Comparison of ENCODE assay signal across 8 cellular contexts in genomic region chr22:21646608-21647590, GRCh38. TPM values are rescaled to one million over a fixed set of nuclear protein-coding genes. Genes with fewer than 3 reads are reported as not detected.
DNase-seq lines count a peak whose midpoint lies in the region; ATAC-seq and TF ChIP-seq lines count a peak whose summit lies in the region.

No MANE protein-coding gene starts in this region.

- H3K4me1 ChIP-seq in Loucy (ENCODE audit: insufficient read depth, low read length, poor library complexity, severe bottlenecking) (peaks cover 24% of the 10 kb centered on the region), upper lobe of left lung (peaks cover 22 to 38% (median 27%) of the 10 kb centered on the region in 4 donors)

- peaks cover 19% of the 10 kb centered on the region for H3K4me1 Mint-ChIP-seq in activated T-helper 17 cell treated with anti-CD3 and anti-CD28 coated beads, Interleukin-2, amount 50 U/mL, for 72 hours

- peak; percentile 11 for ATAC-seq in activated T-helper 17 cell treated with anti-CD3 and anti-CD28 coated beads, Interleukin-2, amount 50 U/mL, for 72 hours (replicated peaks)
- ATAC-seq in omental fat pad (ENCODE audit: low FRiP score) = no peak
- peak; percentile 43 to 64 for ATAC-seq in upper lobe of left lung (ENCODE audit: low FRiP score in 2 of 2)
- ATAC-seq in GM18909 (IDR thresholded peaks at IDR 0.05; ENCODE audit: poor library complexity, unreplicated experiment) = no peak

- H3K4me2 ChIP-seq in Loucy (ENCODE audit: low read depth, low read length, poor library complexity, severe bottlenecking) = peak overlapping the region; percentile 57

- H3K9me2 ChIP-seq in Loucy (replicated peaks; ENCODE audit: low read depth, low read length) = no peaks in the 10 kb centered on the region

- no peak for TF ChIP-seq POLR2A in upper lobe of left lung (IDR thresholded peaks at IDR 0.05)

- no peaks in the 10 kb centered on the region for H3F3A ChIP-seq in Loucy (ENCODE audit: low read depth)

- H3K36me3 ChIP-seq in Loucy (ENCODE audit: insufficient read depth, low read length) = peaks cover 4% of the 10 kb centered on the region; the same call in 1 of the 2 replicates
- peaks cover 0 to 36% (median 4%) of the 10 kb centered on the region in 4 donors for H3K36me3 ChIP-seq in upper lobe of left lung

- H3K9ac ChIP-seq in Loucy (ENCODE audit: low read depth, low read length, poor library complexity, severe bottlenecking) = peak overlapping the region; percentile 49

- no peak for TF ChIP-seq EP300 in upper lobe of left lung (IDR thresholded peaks at IDR 0.05)

- DNase-seq in DMS153 treated with DMSO at 0.1 percent for 48 hours (lab: John Stamatoyannopoulos, UW; ENCODE audit: unreplicated experiment) (peak; percentile 69), RWPE1 (ENCODE audit: low spot score) (no peak), fibroblast of the conjunctiva (ENCODE audit: low read depth) (peak; percentile 76), omental fat pad (ENCODE audit: low spot score) (peak; percentile 62), upper lobe of left lung (peak in 1 of 2 donors; percentile 73)

- no peak overlapping the region for H2AFZ ChIP-seq in Loucy (ENCODE audit: low read length)

- no peaks in the 10 kb centered on the region for H3K27me3 Mint-ChIP-seq in activated T-helper 17 cell treated with anti-CD3 and anti-CD28 coated beads, Interleukin-2, amount 50 U/mL, for 72 hours

- peaks cover 46% of the 10 kb centered on the region for H3K79me2 ChIP-seq in Loucy (ENCODE audit: insufficient read depth, low read length)

- H3K27ac Mint-ChIP-seq in activated T-helper 17 cell treated with anti-CD3 and anti-CD28 coated beads, Interleukin-2, amount 50 U/mL, for 72 hours = no peak overlapping the region

- H3K9me3 Mint-ChIP-seq in activated T-helper 17 cell treated with anti-CD3 and anti-CD28 coated beads, Interleukin-2, amount 50 U/mL, for 72 hours = no peaks in the 10 kb centered on the region

- H4K20me1 ChIP-seq in Loucy (ENCODE audit: insufficient read depth, low read length, poor library complexity, severe bottlenecking) = peaks cover 6% of the 10 kb centered on the region

- H3K4me3 Mint-ChIP-seq in activated T-helper 17 cell treated with anti-CD3 and anti-CD28 coated beads, Interleukin-2, amount 50 U/mL, for 72 hours = no peak overlapping the region

- TF ChIP-seq CTCF in Loucy (conservative IDR thresholded peaks at IDR 0.05; ENCODE audit: low read length) = peak; percentile 90
- peak; percentile 86 for TF ChIP-seq CTCF in RWPE1 (conservative IDR thresholded peaks at IDR 0.05; ENCODE audit: low read depth)
- peak in 1 of 3 donors; percentile 86 for TF ChIP-seq CTCF in omental fat pad (IDR thresholded peaks at IDR 0.05)
- peak; percentile 68 to 85 (median 79) for TF ChIP-seq CTCF in upper lobe of left lung (IDR thresholded peaks at IDR 0.05)

- H3K36me3 Mint-ChIP-seq in activated T-helper 17 cell treated with anti-CD3 and anti-CD28 coated beads, Interleukin-2, amount 50 U/mL, for 72 hours (ENCODE audit: low read depth) = peaks cover 58% of the 10 kb centered on the region

- H3K27me3 ChIP-seq in Loucy (ENCODE audit: insufficient read depth, low read length, poor library complexity, severe bottlenecking) = peaks cover 4% of the 10 kb centered on the region
- no peaks in the 10 kb centered on the region for H3K27me3 ChIP-seq in upper lobe of left lung

- CTCF ChIA-PET in RWPE1 (lab: Yijun Ruan, JAX) = interaction anchor here (0.8 to 1.1 kb wide), 2 partner anchors 11 to 61 kb away, joined by 3 to 4 read pairs; no protein-coding TSS in a partner anchor

- no peak overlapping the region for H3K4me3 ChIP-seq in Loucy (ENCODE audit: low read length, poor library complexity, severe bottlenecking)
- H3K4me3 ChIP-seq in upper lobe of left lung = no peak overlapping the region

- POLR2A ChIA-PET in RWPE1 (lab: Yijun Ruan, JAX; ENCODE audit: low non-redundant PET) = no interaction called here

- H3K9me3 ChIP-seq in Loucy (ENCODE audit: insufficient read depth, low read depth, low read length) (no peaks in the 10 kb centered on the region), upper lobe of left lung (no peaks in the 10 kb centered on the region)

- 48 to 49% methylated on average over 13 to 14 of the region's 14 CpGs for WGBS in upper lobe of left lung, 2 donors

- H3K27ac ChIP-seq in RWPE1 (0 out of 2 replicates have a peak overlapping the region, but pooled peaks have one; percentile 19), upper lobe of left lung (no peak overlapping the region)

RNA-seq across cellular contexts. Expression of gene SDF2L1, which starts 4.8 kb away (rescaled TPM):
- total RNA-seq in activated T-helper 17 cell treated with anti-CD3 and anti-CD28 coated beads, Interleukin-2, amount 50 U/mL, for 72 hours = 10 to 100 TPM; 15.3 to 48.5 TPM
- total RNA-seq in omental fat pad = 10 to 100 TPM; 16.3 to 49.4 (median 34.0) TPM
- total RNA-seq in upper lobe of left lung = 10 to 100 TPM in 5 of 6 donors, 1 to 10 TPM in 1; 3.1 to 73.1 (median 38.9) TPM

RNA-seq across cellular contexts. Expression of gene CCDC116, which starts 14.3 kb away (rescaled TPM):
- under 1 TPM; 0.29 to 0.37 TPM for total RNA-seq in activated T-helper 17 cell treated with anti-CD3 and anti-CD28 coated beads, Interleukin-2, amount 50 U/mL, for 72 hours
- under 1 TPM in 3 of 4 donors, not detected in 1; 0.31 to 0.46 (median 0.36) TPM for total RNA-seq in omental fat pad
- total RNA-seq in upper lobe of left lung = 1 to 10 TPM in 2 of 6 donors, under 1 TPM in 2, not detected in 2; 0.26 to 4.2 (median 0.97) TPM

RNA-seq across cellular contexts. Expression of gene YDJC, which starts 17.1 kb away (rescaled TPM):
- 10 to 100 TPM; 28.9 to 56.6 TPM for total RNA-seq in activated T-helper 17 cell treated with anti-CD3 and anti-CD28 coated beads, Interleukin-2, amount 50 U/mL, for 72 hours
- total RNA-seq in omental fat pad (10 to 100 TPM; 14.3 to 33.3 (median 17.1) TPM), upper lobe of left lung (10 to 100 TPM; 22.2 to 47.4 (median 28.3) TPM)

RNA-seq across cellular contexts. Expression of gene PPIL2, which starts 18.9 kb away (rescaled TPM):
- total RNA-seq in activated T-helper 17 cell treated with anti-CD3 and anti-CD28 coated beads, Interleukin-2, amount 50 U/mL, for 72 hours = 10 to 100 TPM; 37.0 to 50.0 TPM
- total RNA-seq in omental fat pad (10 to 100 TPM; 22.8 to 33.6 (median 28.0) TPM), upper lobe of left lung (100 to 1,000 TPM in 1 of 6 donors, 10 to 100 TPM in 5; 40.4 to 107 (median 48.4) TPM)

Comparison
In these comparisons a context has a peak if more than half of its experiments do, and no peak if none do; other contexts are left out.
1. ATAC-seq: peak in activated T-helper 17 cell treated with anti-CD3 and anti-CD28 coated beads, Interleukin-2, amount 50 U/mL, for 72 hours (single experiment) and upper lobe of left lung (2 of 2); none in omental fat pad (single experiment) and GM18909 (single experiment).